ENCODE assay signal across 8 cellular contexts in genomic region chr3:48558446-48559134, GRCh38. TPM values are rescaled to one million over a fixed set of nuclear protein-coding genes. Genes with fewer than 3 reads are reported as not detected.
DNase-seq lines count a peak whose midpoint lies in the region; ATAC-seq, FAIRE-seq and TF ChIP-seq lines count a peak whose summit lies in the region.

No MANE protein-coding gene starts in this region.

- no peak for ATAC-seq in activated naive CD4-positive, alpha-beta T cell treated with anti-CD3 and anti-CD28 coated beads, Interleukin-2, amount 50 U/mL, for 72 hours
- peak; percentile 6 to 43 for ATAC-seq in lower lobe of right lung
- no peak for ATAC-seq in GM21717 (IDR thresholded peaks at IDR 0.05; ENCODE audit: unreplicated experiment)

- peak overlapping the region; percentile 65 for H3K27ac ChIP-seq in lower lobe of right lung
- peak overlapping the region; percentile 1 for H3K27ac ChIP-seq in vagina

- FAIRE-seq in D721Med (lab: Jason Lieb, UNC), result no peak

- H3K4me1 ChIP-seq in lower lobe of right lung (peaks cover 46% of the 10 kb centered on the region), vagina (peaks cover 47% of the 10 kb centered on the region)

- H3K27me3 ChIP-seq in lower lobe of right lung (ENCODE audit: low read depth), result no peaks in the 10 kb centered on the region
- no peaks in the 10 kb centered on the region for H3K27me3 ChIP-seq in vagina

- POLR2A ChIA-PET in activated CD4-positive, alpha-beta memory T cell treated with anti-CD3 and anti-CD28 coated beads, Interleukin-2, amount 10 ng/mL, durations not matched to agents 7 days and 5 days (lab: Charles Lee), result interaction anchor here (0.6 to 4.7 kb wide), 6 partner anchors 9 to 158 kb away, joined by 3 to 25 read pairs (median 4); partner anchors contain the start of genes CCDC51 and TMA7

- peaks cover 0 to 24% of the 10 kb centered on the region in 2 donors for H3K36me3 Mint-ChIP-seq in activated naive CD4-positive, alpha-beta T cell treated with anti-CD3 and anti-CD28 coated beads, Interleukin-2, amount 50 U/mL, for 72 hours
- peaks cover 13% of the 10 kb centered on the region for H3K36me3 Mint-ChIP-seq in activated CD4-positive, alpha-beta memory T cell treated with anti-CD3 and anti-CD28 coated beads, Interleukin-2, amount 10 ng/mL, durations not matched to agents 7 days and 5 days (ENCODE audit: low read depth)

- H3K36me3 ChIP-seq in lower lobe of right lung (no peaks in the 10 kb centered on the region), vagina (no peaks in the 10 kb centered on the region)

- H3K9me3 ChIP-seq in lower lobe of right lung (no peaks in the 10 kb centered on the region), vagina (no peaks in the 10 kb centered on the region)

- TF ChIP-seq CTCF in lower lobe of right lung (IDR thresholded peaks at IDR 0.05), result no peak
- no peak for TF ChIP-seq CTCF in vagina (IDR thresholded peaks at IDR 0.05)
- TF ChIP-seq CTCF in D721Med (IDR thresholded peaks at IDR 0.05; ENCODE audit: insufficient read depth, missing control alignments), result no peak
- TF ChIP-seq CTCF in foreskin fibroblast (IDR thresholded peaks at IDR 0.05; ENCODE audit: low read depth, low read length), result no peak

- H3K4me3 Mint-ChIP-seq in activated CD4-positive, alpha-beta memory T cell treated with anti-CD3 and anti-CD28 coated beads, Interleukin-2, amount 10 ng/mL, durations not matched to agents 7 days and 5 days, result peak overlapping the region; percentile 74

- H3K4me1 Mint-ChIP-seq in activated CD4-positive, alpha-beta memory T cell treated with anti-CD3 and anti-CD28 coated beads, Interleukin-2, amount 10 ng/mL, durations not matched to agents 7 days and 5 days, result peaks cover 52% of the 10 kb centered on the region

- intact Hi-C loops in lower lobe of right lung (cut with DNase I) (loop anchor here (10.0 kb wide), 1 partner anchor 94 kb away; a partner anchor contains a TSS), vagina (cut with DNase I) (loop anchor here (10.0 kb wide), 1 partner anchor 294 kb away; no protein-coding TSS in a partner anchor)

- H3K4me3 ChIP-seq in lower lobe of right lung, result no peak overlapping the region
- H3K4me3 ChIP-seq in vagina, result no peak overlapping the region
- H3K4me3 ChIP-seq in foreskin fibroblast (ENCODE audit: low read depth in 1 of 2, low read length in 2 of 2), result no peak overlapping the region

- no peak for DNase-seq in activated naive CD4-positive, alpha-beta T cell treated with anti-CD3 and anti-CD28 coated beads, Interleukin-2, amount 50 U/mL, for 72 hours (ENCODE audit: low spot score in 2 of 2)
- DNase-seq in activated naive CD4-positive, alpha-beta T cell treated with anti-CD3 and anti-CD28 coated beads, Interleukin-2, amount 50 U/mL, for 16 hours, result no peak
- no peak for DNase-seq in activated CD4-positive, alpha-beta memory T cell treated with anti-CD3 and anti-CD28 coated beads, Interleukin-2, amount 10 ng/mL, durations not matched to agents 7 days and 5 days
- DNase-seq in lower lobe of right lung (peak; percentile 89), vagina (ENCODE audit: extremely low spot score in 2 of 2) (no peak), D721Med (ENCODE audit: insufficient read length, low spot score) (no peak), foreskin fibroblast (no peak)

- no peaks in the 10 kb centered on the region for H3K27me3 Mint-ChIP-seq in activated CD4-positive, alpha-beta memory T cell treated with anti-CD3 and anti-CD28 coated beads, Interleukin-2, amount 10 ng/mL, durations not matched to agents 7 days and 5 days

- H3K9me3 Mint-ChIP-seq in activated naive CD4-positive, alpha-beta T cell treated with anti-CD3 and anti-CD28 coated beads, Interleukin-2, amount 50 U/mL, for 72 hours, result no peaks in the 10 kb centered on the region
- no peaks in the 10 kb centered on the region for H3K9me3 Mint-ChIP-seq in activated CD4-positive, alpha-beta memory T cell treated with anti-CD3 and anti-CD28 coated beads, Interleukin-2, amount 10 ng/mL, durations not matched to agents 7 days and 5 days

- CTCF ChIA-PET in activated CD4-positive, alpha-beta memory T cell treated with anti-CD3 and anti-CD28 coated beads, Interleukin-2, amount 10 ng/mL, durations not matched to agents 7 days and 5 days (lab: Charles Lee), result interaction anchor here (0.9 to 13.5 kb wide), 15 partner anchors 10 to 287 kb away, joined by 3 to 180 read pairs (median 7); partner anchors contain the start of genes NCKIPSD and SLC26A6

- TF ChIP-seq POLR2A in vagina (IDR thresholded peaks at IDR 0.05), result no peak

- peak overlapping the region; percentile 4 to 72 for H3K27ac Mint-ChIP-seq in activated naive CD4-positive, alpha-beta T cell treated with anti-CD3 and anti-CD28 coated beads, Interleukin-2, amount 50 U/mL, for 72 hours
- H3K27ac Mint-ChIP-seq in activated CD4-positive, alpha-beta memory T cell treated with anti-CD3 and anti-CD28 coated beads, Interleukin-2, amount 10 ng/mL, durations not matched to agents 7 days and 5 days, result peak overlapping the region; percentile 43

RNA-seq across cellular contexts. Expression of gene PFKFB4, which starts 2.0 kb away (rescaled TPM):
- total RNA-seq in activated naive CD4-positive, alpha-beta T cell treated with anti-CD3 and anti-CD28 coated beads, Interleukin-2, amount 50 U/mL, for 72 hours, result 100 to 1,000 TPM in 1 of 2 donors, 1 to 10 TPM in 1; 6.3 to 139 TPM
- 10 to 100 TPM; 33.3 to 34.4 TPM for total RNA-seq in activated CD4-positive, alpha-beta memory T cell treated with anti-CD3 and anti-CD28 coated beads, Interleukin-2, amount 10 ng/mL, durations not matched to agents 7 days and 5 days
- total RNA-seq in lower lobe of right lung (12.9 TPM), vagina (7.4 TPM)

RNA-seq across cellular contexts. Expression of gene UCN2, which starts 5.0 kb away (rescaled TPM):
- total RNA-seq in activated naive CD4-positive, alpha-beta T cell treated with anti-CD3 and anti-CD28 coated beads, Interleukin-2, amount 50 U/mL, for 72 hours, result under 1 TPM in 1 of 2 donors, not detected in 1; 0.21 TPM
- total RNA-seq in activated CD4-positive, alpha-beta memory T cell treated with anti-CD3 and anti-CD28 coated beads, Interleukin-2, amount 10 ng/mL, durations not matched to agents 7 days and 5 days, result not detected
- total RNA-seq in lower lobe of right lung (0.32 TPM), vagina (5.2 TPM)

RNA-seq across cellular contexts. Expression of gene COL7A1, which starts 36.5 kb away (rescaled TPM):
- total RNA-seq in activated naive CD4-positive, alpha-beta T cell treated with anti-CD3 and anti-CD28 coated beads, Interleukin-2, amount 50 U/mL, for 72 hours, result 1 to 10 TPM; 3.2 to 5.5 TPM
- 1 to 10 TPM in 1 of 2 experiments, under 1 TPM in 1; 0.40 to 1.4 TPM for total RNA-seq in activated CD4-positive, alpha-beta memory T cell treated with anti-CD3 and anti-CD28 coated beads, Interleukin-2, amount 10 ng/mL, durations not matched to agents 7 days and 5 days
- total RNA-seq in lower lobe of right lung, result 2.6 TPM
- 148 TPM for total RNA-seq in vagina

RNA-seq across cellular contexts. Expression of gene UQCRC1, which starts 50.9 kb away (rescaled TPM):
- total RNA-seq in activated naive CD4-positive, alpha-beta T cell treated with anti-CD3 and anti-CD28 coated beads, Interleukin-2, amount 50 U/mL, for 72 hours, result 100 to 1,000 TPM; 257 to 269 TPM
- 100 to 1,000 TPM; 167 to 170 TPM for total RNA-seq in activated CD4-positive, alpha-beta memory T cell treated with anti-CD3 and anti-CD28 coated beads, Interleukin-2, amount 10 ng/mL, durations not matched to agents 7 days and 5 days
- 121 TPM for total RNA-seq in lower lobe of right lung
- 190 TPM for total RNA-seq in vagina

RNA-seq across cellular contexts. Expression of gene SHISA5, which starts 54.6 kb away (rescaled TPM):
- 10 to 100 TPM; 64.0 to 75.3 TPM for total RNA-seq in activated naive CD4-positive, alpha-beta T cell treated with anti-CD3 and anti-CD28 coated beads, Interleukin-2, amount 50 U/mL, for 72 hours
- 100 to 1,000 TPM; 336 to 337 TPM for total RNA-seq in activated CD4-positive, alpha-beta memory T cell treated with anti-CD3 and anti-CD28 coated beads, Interleukin-2, amount 10 ng/mL, durations not matched to agents 7 days and 5 days
- total RNA-seq in lower lobe of right lung (187 TPM), vagina (133 TPM)

Comparison
In these comparisons a context has a peak if more than half of its experiments do, and no peak if none do; other contexts are left out.
1. ATAC-seq: peak in lower lobe of right lung (2 of 2); none in activated naive CD4-positive, alpha-beta T cell treated with anti-CD3 and anti-CD28 coated beads, Interleukin-2, amount 50 U/mL, for 72 hours (0 of 2) and GM21717 (single experiment).
2. RNA of gene COL7A1, which starts 36.5 kb away (total RNA-seq): 148 TPM in vagina (single experiment); 3.2 to 5.5 TPM in activated naive CD4-positive, alpha-beta T cell treated with anti-CD3 and anti-CD28 coated beads, Interleukin-2, amount 50 U/mL, for 72 hours, 2.6 TPM in lower lobe of right lung (single experiment) and 0.40 to 1.4 TPM in activated CD4-positive, alpha-beta memory T cell treated with anti-CD3 and anti-CD28 coated beads, Interleukin-2, amount 10 ng/mL, durations not matched to agents 7 days and 5 days; every median in the first group is over 10 times any median in the second.